In genomic region chr12:49636979-49637378, GRCh38 we compare ENCODE assay signal across 8 cellular contexts. TPM values are rescaled to one million over a fixed set of nuclear protein-coding genes. Genes with fewer than 3 reads are reported as not detected.
DNase-seq lines count a peak whose midpoint lies in the region; ATAC-seq and TF ChIP-seq lines count a peak whose summit lies in the region.

No MANE protein-coding gene starts in this region.

- H3K27ac Mint-ChIP-seq in Caco-2 (ENCODE audit: unreplicated experiment) = no peak overlapping the region
- H3K27ac Mint-ChIP-seq in activated CD4-positive, alpha-beta memory T cell treated with anti-CD3 and anti-CD28 coated beads, Interleukin-2, amount 10 ng/mL, durations not matched to agents 7 days and 5 days = no peak overlapping the region
- peak overlapping the region; percentile 26 for H3K27ac Mint-ChIP-seq in stimulated activated memory B cell treated with anti-CD40 and anti-IgM and Interleukin-4, amounts not matched to agents 10 μg/mL and 1 μg/mL and 100 μg/mL, for 72 hours

- CTCF ChIA-PET in Caco-2 (lab: Charles Lee) = interaction anchor here (0.6 to 1.4 kb wide), 8 partner anchors 11 to 279 kb away, joined by 3 to 6 read pairs (median 4); partner anchors contain the start of genes PRPF40B and TMBIM6
- CTCF ChIA-PET in activated CD4-positive, alpha-beta memory T cell treated with anti-CD3 and anti-CD28 coated beads, Interleukin-2, amount 10 ng/mL, durations not matched to agents 7 days and 5 days (lab: Charles Lee) = interaction anchor here (0.5 to 16.9 kb wide), 22 partner anchors 9 to 294 kb away, joined by 3 to 372 read pairs (median 4); partner anchors contain the start of genes BCDIN3D, DNAJC22, FMNL3 and NCKAP5L

- peaks cover 4% of the 10 kb centered on the region; the same call in 1 of the 2 replicates for H3K4me1 ChIP-seq in Caco-2

- no peaks in the 10 kb centered on the region for H3K27me3 Mint-ChIP-seq in Caco-2 (ENCODE audit: insufficient read depth, unreplicated experiment)
- no peaks in the 10 kb centered on the region for H3K27me3 Mint-ChIP-seq in activated CD4-positive, alpha-beta memory T cell treated with anti-CD3 and anti-CD28 coated beads, Interleukin-2, amount 10 ng/mL, durations not matched to agents 7 days and 5 days
- no peaks in the 10 kb centered on the region for H3K27me3 Mint-ChIP-seq in stimulated activated memory B cell treated with anti-CD40 and anti-IgM and Interleukin-4, amounts not matched to agents 10 μg/mL and 1 μg/mL and 100 μg/mL, for 72 hours

- POLR2A ChIA-PET in Caco-2 (lab: Charles Lee) = interaction anchor here (1.1 kb wide), 1 partner anchor 104 kb away, joined by 3 read pairs; the partner anchor contains the start of gene TMBIM6
- POLR2A ChIA-PET in activated CD4-positive, alpha-beta memory T cell treated with anti-CD3 and anti-CD28 coated beads, Interleukin-2, amount 10 ng/mL, durations not matched to agents 7 days and 5 days (lab: Charles Lee) = interaction anchor here (0.9 to 2.9 kb wide), 13 partner anchors 9 to 278 kb away, joined by 3 to 14 read pairs (median 4); partner anchors contain the start of genes FMNL3 and PRPF40B

- H3K9me3 ChIP-seq in Caco-2 = no peaks in the 10 kb centered on the region

- no peak overlapping the region for H3K4me3 ChIP-seq in Caco-2 (ENCODE audit: low read depth, low read length)
- no peak overlapping the region for H3K4me3 ChIP-seq in H7 (ENCODE audit: insufficient read depth, low read depth, low read length)

- no TSS peak for BruUV-seq in Caco-2 (replicated peaks; lab: Mats Ljungman, UMichigan)

- DNase-seq in Caco-2 (peak; percentile 65 to 66), H7 (peak; percentile 91), NCI-H748 treated with DMSO at 0.1 percent for 48 hours (lab: John Stamatoyannopoulos, UW) (peak; percentile 17), lung microvascular endothelial cell (ENCODE audit: low read depth in 2 of 2) (peak; percentile 77 to 83)
- peak; percentile 68 for DNase-seq in activated CD4-positive, alpha-beta memory T cell treated with anti-CD3 and anti-CD28 coated beads, Interleukin-2, amount 10 ng/mL, durations not matched to agents 7 days and 5 days
- DNase-seq in effector CD8-positive, alpha-beta T cell (lab: John Stamatoyannopoulos, UW) = peak; percentile 28

- peaks cover 7% of the 10 kb centered on the region for H3K4me1 Mint-ChIP-seq in Caco-2 (ENCODE audit: low read depth, unreplicated experiment)
- H3K4me1 Mint-ChIP-seq in activated CD4-positive, alpha-beta memory T cell treated with anti-CD3 and anti-CD28 coated beads, Interleukin-2, amount 10 ng/mL, durations not matched to agents 7 days and 5 days = peaks cover 16% of the 10 kb centered on the region
- H3K4me1 Mint-ChIP-seq in stimulated activated memory B cell treated with anti-CD40 and anti-IgM and Interleukin-4, amounts not matched to agents 10 μg/mL and 1 μg/mL and 100 μg/mL, for 72 hours = peaks cover 27% of the 10 kb centered on the region

- peaks cover 16% of the 10 kb centered on the region for H3K36me3 Mint-ChIP-seq in Caco-2 (ENCODE audit: insufficient read depth, unreplicated experiment)
- H3K36me3 Mint-ChIP-seq in activated CD4-positive, alpha-beta memory T cell treated with anti-CD3 and anti-CD28 coated beads, Interleukin-2, amount 10 ng/mL, durations not matched to agents 7 days and 5 days (ENCODE audit: low read depth) = no peaks in the 10 kb centered on the region
- peaks cover 26% of the 10 kb centered on the region for H3K36me3 Mint-ChIP-seq in stimulated activated memory B cell treated with anti-CD40 and anti-IgM and Interleukin-4, amounts not matched to agents 10 μg/mL and 1 μg/mL and 100 μg/mL, for 72 hours

- intact Hi-C loops in Caco-2 (cut with micrococcal nuclease; ENCODE audit: unreplicated experiment) = loop anchor here (2.0 kb wide), 1 partner anchor 70 kb away; the partner anchor contains the start of gene FMNL3

- H3K36me3 ChIP-seq in Caco-2 (ENCODE audit: control insufficient read depth, insufficient read depth, low read length) (peaks cover 1% of the 10 kb centered on the region; the same call in 1 of the 2 replicates), H7 (replicated peaks; ENCODE audit: control insufficient read depth, insufficient read depth, low read length) (peaks cover 7% of the 10 kb centered on the region)

- ATAC-seq in stimulated activated memory B cell treated with anti-CD40 and anti-IgM and Interleukin-4, amounts not matched to agents 10 μg/mL and 1 μg/mL and 100 μg/mL, for 72 hours = peak; percentile 77
- ATAC-seq in HG03039 (IDR thresholded peaks at IDR 0.05; ENCODE audit: unreplicated experiment) = no peak

- H3K27me3 ChIP-seq in Caco-2 (replicated peaks; ENCODE audit: control insufficient read depth, insufficient read depth, low read length) = no peaks in the 10 kb centered on the region
- H3K27me3 ChIP-seq in H7 (ENCODE audit: control insufficient read depth, insufficient read depth, low read length) = no peaks in the 10 kb centered on the region

- H3K4me3 Mint-ChIP-seq in Caco-2 (ENCODE audit: unreplicated experiment) = no peak overlapping the region
- no peak overlapping the region for H3K4me3 Mint-ChIP-seq in activated CD4-positive, alpha-beta memory T cell treated with anti-CD3 and anti-CD28 coated beads, Interleukin-2, amount 10 ng/mL, durations not matched to agents 7 days and 5 days
- H3K4me3 Mint-ChIP-seq in stimulated activated memory B cell treated with anti-CD40 and anti-IgM and Interleukin-4, amounts not matched to agents 10 μg/mL and 1 μg/mL and 100 μg/mL, for 72 hours = no peak overlapping the region

- H3K9me3 Mint-ChIP-seq in Caco-2 (ENCODE audit: unreplicated experiment) = no peaks in the 10 kb centered on the region
- no peaks in the 10 kb centered on the region for H3K9me3 Mint-ChIP-seq in activated CD4-positive, alpha-beta memory T cell treated with anti-CD3 and anti-CD28 coated beads, Interleukin-2, amount 10 ng/mL, durations not matched to agents 7 days and 5 days
- H3K9me3 Mint-ChIP-seq in stimulated activated memory B cell treated with anti-CD40 and anti-IgM and Interleukin-4, amounts not matched to agents 10 μg/mL and 1 μg/mL and 100 μg/mL, for 72 hours = no peaks in the 10 kb centered on the region

- TF ChIP-seq CTCF in Caco-2 (IDR thresholded peaks at IDR 0.05; ENCODE audit: insufficient read depth in 1 of 2, low read depth in 1 of 2, low read length in 1 of 2, severe bottlenecking in 1 of 2, unreplicated experiment in 1 of 2) = peak; percentile 58 to 70

RNA-seq across cellular contexts. Expression of gene PRPF40B, which starts 13.6 kb away (rescaled TPM):
- total RNA-seq in Caco-2 (2022) (33.3 and 33.4 TPM in 2 replicates), lung microvascular endothelial cell (1.5 and 2.2 TPM in 2 replicates)
- 22.9 and 28.9 TPM in 2 replicates for total RNA-seq in H7 (2014; rRNA removed; shearing (Covaris generic))
- 1 to 10 TPM; 8.0 to 8.7 TPM for total RNA-seq in activated CD4-positive, alpha-beta memory T cell treated with anti-CD3 and anti-CD28 coated beads, Interleukin-2, amount 10 ng/mL, durations not matched to agents 7 days and 5 days

RNA-seq across cellular contexts. Expression of gene FAM186B, which starts 31.5 kb away (rescaled TPM):
- total RNA-seq in Caco-2 (2022) (1.4 and 2.2 TPM in 2 replicates), lung microvascular endothelial cell (under 0.01 and 0.22 TPM in 2 replicates)
- 0.11 and 0.21 TPM in 2 replicates for total RNA-seq in H7 (2014; rRNA removed; shearing (Covaris generic))
- total RNA-seq in activated CD4-positive, alpha-beta memory T cell treated with anti-CD3 and anti-CD28 coated beads, Interleukin-2, amount 10 ng/mL, durations not matched to agents 7 days and 5 days = not detected

Comparison
In these comparisons a context has a peak if more than half of its experiments do, and no peak if none do; other contexts are left out.
1. DNase-seq: peak in every context shown above with its lines; median percentile 91 in H7; 80 in lung microvascular endothelial cell; 68 in activated CD4-positive, alpha-beta memory T cell treated with anti-CD3 and anti-CD28 coated beads, Interleukin-2, amount 10 ng/mL, durations not matched to agents 7 days and 5 days; 66 in Caco-2; 28 in effector CD8-positive, alpha-beta T cell; 17 in NCI-H748 treated with DMSO at 0.1 percent for 48 hours.